ENCODE assay signal across 8 cellular contexts in the genomic region with DNA sequence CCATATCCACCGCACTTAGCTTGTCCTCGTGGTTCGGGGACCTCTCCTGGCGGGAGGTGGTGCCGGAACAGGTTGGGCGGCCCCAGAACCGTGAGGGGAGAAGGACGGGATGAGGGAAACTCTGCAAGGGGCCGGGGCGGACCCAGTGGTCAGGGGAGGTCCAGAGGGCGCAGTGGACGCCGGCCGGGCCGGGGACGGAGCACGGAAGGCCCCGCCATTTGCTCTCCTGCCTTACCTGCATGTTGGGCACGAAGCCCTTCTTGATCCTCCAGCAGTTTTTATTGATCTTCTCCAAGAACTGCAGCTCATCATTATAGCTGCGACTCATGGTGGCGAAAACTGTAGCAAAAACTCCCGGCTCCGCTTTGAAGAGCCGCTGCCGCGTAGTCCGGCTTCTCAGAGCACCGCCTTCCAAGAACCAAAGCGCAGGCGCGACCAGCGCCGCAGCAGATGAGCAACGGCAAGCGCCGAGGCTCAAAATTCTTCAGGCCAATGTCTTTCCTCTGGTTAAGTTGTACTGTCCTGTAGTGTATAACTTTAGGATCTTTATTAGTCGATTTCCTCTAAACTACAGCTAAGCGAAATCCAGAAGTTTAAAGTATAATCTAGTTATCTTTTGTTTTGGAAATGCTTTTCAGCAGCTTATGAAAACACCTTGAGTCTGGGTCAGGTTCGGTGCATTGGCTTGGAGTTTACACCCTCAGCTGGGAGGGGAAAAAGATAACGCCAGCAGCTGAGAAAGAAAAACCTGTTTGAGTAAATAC. TPM values are rescaled to one million over a fixed set of nuclear protein-coding genes. Genes with fewer than 3 reads are reported as not detected.
DNase-seq lines count a peak whose midpoint lies in the region; ATAC-seq and TF ChIP-seq lines count a peak whose summit lies in the region.

A gene (minus strand): TSS at position 419 of the 764 bp plus-strand sequence. CDS start 91 bp downstream, at position 328.

- peaks cover 21% of the 10 kb centered on the region for H3K36me3 ChIP-seq in HAP-1 (replicated peaks)
- peaks cover 11% of the 10 kb centered on the region for H3K36me3 ChIP-seq in cardiac muscle cell
- H3K36me3 ChIP-seq in ovary = no peaks in the 10 kb centered on the region
- H3K36me3 ChIP-seq in thoracic aorta = no peaks in the 10 kb centered on the region

- peak; percentile 24 for TF ChIP-seq POLR2A in ovary (IDR thresholded peaks at IDR 0.05)

- no peak for TF ChIP-seq CTCF in cardiac muscle cell (IDR thresholded peaks at IDR 0.05; ENCODE audit: low read depth, low read length)
- TF ChIP-seq CTCF in ovary (IDR thresholded peaks at IDR 0.05) = no peak
- no peak for TF ChIP-seq CTCF in thoracic aorta (IDR thresholded peaks at IDR 0.05)

- in situ Hi-C loops in HAP-1 (cut with MboI; ENCODE audit: low sequenced_read_pairs) = no loop called here

- ATAC-seq in thoracic aorta (ENCODE audit: insufficient number of reproducible peaks, low FRiP score, low read depth) = peak; percentile 49

- 1 to 2% (median 1%) methylated on average over 40 of the region's 40 CpGs for WGBS in adipose tissue, 3 donors
- 1% methylated on average over 40 of the region's 40 CpGs for WGBS in ovary, 3 donors

- DNase-seq in DMS79 treated with DMSO at 0.1 percent for 48 hours (lab: John Stamatoyannopoulos, UW) (peak; percentile 59), HAP-1 (ENCODE audit: low spot score in 2 of 2) (peak; percentile 79 to 92), NCI-H1417 (lab: John Stamatoyannopoulos, UW) (peak; percentile 79 to 88 (median 83)), T-helper 1 cell (peak; percentile 73 to 91 (median 83)), cardiac muscle cell (ENCODE audit: low read depth in 1 of 2, low spot score in 1 of 2) (peak; percentile 92 to 95), ovary (peak; percentile 90 to 95 (median 94)), thoracic aorta (ENCODE audit: low spot score) (peak; percentile 63)

- no peaks in the 10 kb centered on the region for H3K9me3 ChIP-seq in HAP-1
- no peaks in the 10 kb centered on the region for H3K9me3 ChIP-seq in cardiac muscle cell (ENCODE audit: low read depth)
- H3K9me3 ChIP-seq in ovary = no peaks in the 10 kb centered on the region
- no peaks in the 10 kb centered on the region for H3K9me3 ChIP-seq in thoracic aorta

- no peak for TF ChIP-seq EP300 in ovary (IDR thresholded peaks at IDR 0.05)

- intact Hi-C loops in ovary (cut with DNase I) = no loop called here

- peaks cover 5% of the 10 kb centered on the region for H3K4me1 ChIP-seq in HAP-1
- peaks cover 7% of the 10 kb centered on the region for H3K4me1 ChIP-seq in cardiac muscle cell (ENCODE audit: low read depth)
- H3K4me1 ChIP-seq in ovary (ENCODE audit: insufficient read depth) = peaks cover 6% of the 10 kb centered on the region
- peaks cover 15% of the 10 kb centered on the region in 2 donors for H3K4me1 ChIP-seq in thoracic aorta (ENCODE audit: control insufficient read depth in 1 of 2, low read depth in 2 of 2)

- H3K27me3 ChIP-seq in HAP-1 (ENCODE audit: low read depth) (no peaks in the 10 kb centered on the region), cardiac muscle cell (no peaks in the 10 kb centered on the region), ovary (no peaks in the 10 kb centered on the region), thoracic aorta (replicated peaks; ENCODE audit: insufficient read depth) (no peaks in the 10 kb centered on the region)

- H3K4me3 ChIP-seq in HAP-1 (peak within 1 kb of the TSS; percentile 69), cardiac muscle cell (peak within 1 kb of the TSS; percentile 88), ovary (peak within 1 kb of the TSS; percentile 98), thoracic aorta (peak within 1 kb of the TSS; percentile 83)

- H3K27ac ChIP-seq in adipose tissue (ENCODE audit: low read depth, low read length) (no peak within 1 kb of the TSS), cardiac muscle cell (peak within 1 kb of the TSS; percentile 77), ovary (peak within 1 kb of the TSS in 1 of 2 donors; percentile 3), thoracic aorta (peak within 1 kb of the TSS; percentile 29 to 51)

RNA-seq across cellular contexts. Expression of the gene that starts here (rescaled TPM):
- polyA plus RNA-seq in adipose tissue = 10 to 100 TPM; 34.4 to 56.3 (median 41.3) TPM
- total RNA-seq in cardiac muscle cell = 104 and 109 TPM in 2 replicates
- polyA plus RNA-seq in cardiac muscle cell = 137 and 154 TPM in 2 replicates
- total RNA-seq in ovary = 10 to 100 TPM; 42.9 to 68.3 (median 63.6) TPM
- 10 to 100 TPM; 54.6 to 92.6 TPM for polyA plus RNA-seq in ovary
- 10 to 100 TPM; 55.4 to 99.5 TPM for total RNA-seq in thoracic aorta
